Comparison of ENCODE assay signal across 26 cellular contexts in genomic region chr13:38952827-38953226, GRCh38. TPM values are rescaled to one million over a fixed set of nuclear protein-coding genes. Genes with fewer than 3 reads are reported as not detected.
A peak's percentile ranks its signal among the peaks of the same experiment; 100 is the strongest.
DNase-seq lines count a peak whose midpoint lies in the region; ATAC-seq, FAIRE-seq and TF ChIP-seq lines count a peak whose summit lies in the region.
"Had no signal": no experiment of that assay in that cellular context is flagged by ENCODE, and none has a peak within 500 bp of the region (broad histone marks: within the 10 kb centered on the region; RNA-seq: fewer than 3 reads in every experiment).

No MANE protein-coding gene starts in this region.

- WGBS in gastroesophageal sphincter (ENCODE audit: low coverage in 1 of 2), 2 donors = 62 to 91% methylated on average over 1 of the region's 1 CpG

- no peak for TF ChIP-seq EP300 in gastroesophageal sphincter (IDR thresholded peaks at IDR 0.05)

- H3K9ac ChIP-seq in kidney (ENCODE audit: low read length in 2 of 2) = no peak overlapping the region

- no peaks in the 10 kb centered on the region for H3K9me3 ChIP-seq in kidney (ENCODE audit: control insufficient read depth in 1 of 2, low read length in 2 of 2)
- no peaks in the 10 kb centered on the region for H3K9me3 ChIP-seq in gastroesophageal sphincter

- no peaks in the 10 kb centered on the region for H3K27me3 ChIP-seq in gastroesophageal sphincter

- H3K4me1 ChIP-seq in kidney (ENCODE audit: control insufficient read depth in 1 of 2, insufficient read depth in 1 of 2, low read depth in 1 of 2, low read length in 2 of 2) (no peaks in the 10 kb centered on the region), gastroesophageal sphincter (no peaks in the 10 kb centered on the region)

- H3K36me3 ChIP-seq in kidney (ENCODE audit: control insufficient read depth in 1 of 2, insufficient read depth in 2 of 2, low read length in 2 of 2) (no peaks in the 10 kb centered on the region), gastroesophageal sphincter (no peaks in the 10 kb centered on the region)

- no peak for TF ChIP-seq POLR2A in gastroesophageal sphincter (IDR thresholded peaks at IDR 0.05)

- DNase-seq in DMS53 (lab: John Stamatoyannopoulos, UW) (peak; percentile 58), NCI-H146 (lab: John Stamatoyannopoulos, UW) (peak; percentile 63), SW480 (ENCODE audit: low spot score) (peak; percentile 88), kidney (no peak), posterior cingulate gyrus (no peak), midbrain (lab: John Stamatoyannopoulos, UW) (no peak)
- DNase-seq: AML-193; C1 segment of cervical spinal cord; CD8-positive, alpha-beta T cell; Karpas-422; NCI-H187; NCI-H446; NCI-H526 had no signal

- H3K4me3 ChIP-seq in kidney (ENCODE audit: low read length in 2 of 2) (no peak overlapping the region), gastroesophageal sphincter (no peak overlapping the region)

- TF ChIP-seq CTCF in kidney (IDR thresholded peaks at IDR 0.05; ENCODE audit: borderline replicate concordance, extremely low read depth, insufficient read depth) = no peak
- no peak for TF ChIP-seq CTCF in gastroesophageal sphincter (IDR thresholded peaks at IDR 0.05)

- ATAC-seq in GM19455 (IDR thresholded peaks at IDR 0.05; ENCODE audit: unreplicated experiment) (no peak), gastroesophageal sphincter (no peak)
- ATAC-seq: CD8-positive, alpha-beta T cell; Panc1 had no signal

- H3K27ac ChIP-seq in kidney (ENCODE audit: low read depth in 2 of 2, low read length in 2 of 2) (no peak overlapping the region), gastroesophageal sphincter (no peak overlapping the region)

- intact Hi-C loops in kidney (cut with DNase I) = no loop called here
- intact Hi-C loops in posterior cingulate gyrus (cut with DNase I) = no loop called here

- peak; percentile 45 for FAIRE-seq in kidney (lab: Jason Lieb, UNC)
- FAIRE-seq: G401.6, GM12892, GM18507 had no signal

RNA-seq across cellular contexts. Expression of gene STOML3, which starts 37.8 kb away (rescaled TPM):
- not detected for total RNA-seq in kidney
- not detected for polyA plus RNA-seq in kidney (ENCODE audit: insufficient read depth, low read depth, low replicate concordance)
- not detected for total RNA-seq in gastroesophageal sphincter
- total RNA-seq: A172; CD8-positive, alpha-beta T cell; Daoy; H1; M059J; SK-MEL-5 had no signal
- polyA plus RNA-seq: AG04450, IgD-negative memory B cell had no signal

Comparison
In these comparisons a context has a peak if more than half of its experiments do, and no peak if none do; other contexts are left out.
1. DNase-seq: peak in DMS53 (single experiment), NCI-H146 (single experiment) and SW480 (single experiment); none in kidney (single experiment), posterior cingulate gyrus (0 of 10) and midbrain (single experiment).